ENCODE assay signal across 8 cellular contexts in genomic region chr17:31524926-31525800, GRCh38.
DNase-seq lines count a peak whose midpoint lies in the region; ATAC-seq and TF ChIP-seq lines count a peak whose summit lies in the region.

No MANE protein-coding gene starts in this region.

- in situ Hi-C loops in GM13977 (cut with MboI; ENCODE audit: low pct_unique_long_range_greater_than_20kb, low sequenced_read_pairs, unreplicated experiment) = loop anchor here (10.0 kb wide), 1 partner anchor 80 kb away; no protein-coding TSS in a partner anchor

- peaks cover 12% of the 10 kb centered on the region; the same call in 1 of the 2 replicates for H3K9me3 Mint-ChIP-seq in WTC11
- H3K9me3 Mint-ChIP-seq in MCF 10A (ENCODE audit: unreplicated experiment) = no peaks in the 10 kb centered on the region

- TF ChIP-seq CTCF in 22Rv1 (IDR thresholded peaks at IDR 0.05) (peak; percentile 91), GM13977 (IDR thresholded peaks at IDR 0.05; ENCODE audit: extremely low read depth, insufficient read depth, missing control alignments) (peak; percentile 88), WTC11 (IDR thresholded peaks at IDR 0.05) (peak; percentile 83), MCF 10A (IDR thresholded peaks at IDR 0.05; ENCODE audit: unreplicated experiment) (peak; percentile 88)

- H3K36me3 Mint-ChIP-seq in WTC11 = peaks cover 39% of the 10 kb centered on the region
- peaks cover 14% of the 10 kb centered on the region for H3K36me3 Mint-ChIP-seq in MCF 10A (ENCODE audit: insufficient read depth, unreplicated experiment)

- BruUV-seq in MCF 10A (replicated peaks; lab: Mats Ljungman, UMichigan) = no TSS peak

- H3K27me3 Mint-ChIP-seq in WTC11 (ENCODE audit: low read depth) = no peaks in the 10 kb centered on the region
- no peaks in the 10 kb centered on the region for H3K27me3 Mint-ChIP-seq in MCF 10A (ENCODE audit: insufficient read depth, unreplicated experiment)

- CTCF ChIA-PET in WTC11 (lab: Charles Lee) (interaction anchor here (0.7 to 5.7 kb wide), 14 partner anchors 8 to 318 kb away, joined by 3 to 49 read pairs (median 4); no protein-coding TSS in a partner anchor), MCF 10A (lab: Yijun Ruan, JAX) (interaction anchor here (0.6 to 6.8 kb wide), 33 partner anchors 9 to 919 kb away, joined by 3 to 84 read pairs (median 3); no protein-coding TSS in a partner anchor)

- DNase-seq in GM13977 (ENCODE audit: low spot score) (peak; percentile 91), NCI-H1694 treated with DMSO at 0.1 percent for 48 hours (lab: John Stamatoyannopoulos, UW) (peak; percentile 51), WTC11 (ENCODE audit: low spot score) (peak; percentile 97), MCF 10A (ENCODE audit: unreplicated experiment) (peak; percentile 87), iris pigment epithelial cell (ENCODE audit: low read depth) (peak; percentile 93)
- peak; percentile 92 for DNase-seq in stimulated activated CD4-positive, alpha-beta T cell treated with anti-CD3 and anti-CD28 coated beads, Interleukin-15, amount 100 ng/mL, for 24 hours

- H3K4me1 Mint-ChIP-seq in WTC11 (no peaks in the 10 kb centered on the region), MCF 10A (ENCODE audit: insufficient read depth, unreplicated experiment) (no peaks in the 10 kb centered on the region)

- ATAC-seq in WTC11 = peak; percentile 90
- no peak for ATAC-seq in HG03460 (IDR thresholded peaks at IDR 0.05; ENCODE audit: unreplicated experiment)

- POLR2A ChIA-PET in WTC11 (lab: Charles Lee) = no interaction called here
- POLR2A ChIA-PET in MCF 10A (lab: Yijun Ruan, JAX) = interaction anchor here (0.7 to 1.3 kb wide), 2 partner anchors 9 to 88 kb away, joined by 3 to 5 read pairs; no protein-coding TSS in a partner anchor

- H3K27ac Mint-ChIP-seq in WTC11 (no peak overlapping the region), MCF 10A (ENCODE audit: low read depth, unreplicated experiment) (no peak overlapping the region)

- no peak overlapping the region for H3K27ac ChIP-seq in 22Rv1

- intact Hi-C loops in MCF 10A (cut with micrococcal nuclease) = loop anchor here (1.0 kb wide), 2 partner anchors 88 to 136 kb away; no protein-coding TSS in a partner anchor

- H3K4me3 Mint-ChIP-seq in WTC11 (no peak overlapping the region), MCF 10A (ENCODE audit: unreplicated experiment) (no peak overlapping the region)

TF ChIP-seq in WTC11, 78 proteins besides CTCF, POLR2A, EP300 and RAD21:
- TF ChIP-seq FOXP1 (CRISPR knock-in tag; IDR thresholded peaks at IDR 0.05; ENCODE audit: borderline replicate concordance) (0 out of 2 replicates have a peak, but pooled peaks have one; percentile 65), ATF2 (CRISPR knock-in tag; IDR thresholded peaks at IDR 0.05; ENCODE audit: borderline replicate concordance, low read depth) (no peak), PRDM15 (CRISPR knock-in tag; IDR thresholded peaks at IDR 0.05) (peak; percentile 96)
TF ChIP-seq in WTC11: peak in this region for 2.
